In genomic region chr14:72708708-72709475, GRCh38 we compare ENCODE assay signal across 12 cellular contexts.
DNase-seq lines count a peak whose midpoint lies in the region; ATAC-seq, FAIRE-seq and TF ChIP-seq lines count a peak whose summit lies in the region.
"Had no signal": no experiment of that assay in that cellular context is flagged by ENCODE, and none has a peak within 500 bp of the region (broad histone marks: within the 10 kb centered on the region; RNA-seq: fewer than 3 reads in every experiment).

No MANE protein-coding gene starts in this region.

- no CpG with 5 or more reads among the region's 13 CpGs for WGBS in IMR-90 (ENCODE audit: extremely low coverage in 2 of 2, insufficient read length in 1 of 2), 2 experiments
- WGBS in H1 (ENCODE audit: extremely low coverage in 1 of 2, insufficient coverage in 1 of 2, insufficient read length in 1 of 2, insufficient replicate concordance in 2 of 2, low coverage in 1 of 2, low lambda C conversion rate in 2 of 2, missing lambda C conversion rate in 1 of 2), 2 experiments = 82% methylated on average over 13 of the region's 13 CpGs; no CpG with 5 or more reads in 1 of the 2 experiments

- H3K36me3 ChIP-seq in IMR-90 (ENCODE audit: control insufficient read depth, insufficient read depth, low read length) (peaks cover 8% of the 10 kb centered on the region; the same call in 1 of the 2 replicates), H1 (ENCODE audit: control insufficient read depth in 2 of 4, insufficient read depth in 4 of 4, low read length in 3 of 4) (no peaks in the 10 kb centered on the region)
- H3K36me3 ChIP-seq: sigmoid colon had no signal

- H3K4me3 Mint-ChIP-seq in neural crest cell = peak overlapping the region; percentile 59

- H2AFZ ChIP-seq in IMR-90 (replicated peaks; ENCODE audit: low read length, poor library complexity) = no peak overlapping the region
- 0 out of 2 replicates have a peak overlapping the region, but pooled peaks have one; percentile 33 for H2AFZ ChIP-seq in H1 (ENCODE audit: low read length)

- no peaks in the 10 kb centered on the region for H3K23me2 ChIP-seq in H1 (ENCODE audit: low read depth, low read length)

- H3K4me1 Mint-ChIP-seq in neural crest cell = peaks cover 45% of the 10 kb centered on the region

- H3K4ac ChIP-seq in IMR-90 (ENCODE audit: low read depth, low read length) (no peak overlapping the region), H1 (replicated peaks; ENCODE audit: insufficient read length, low read depth, low read length) (no peak overlapping the region)

- CTCF ChIA-PET in IMR-90 (lab: Yijun Ruan, JAX) (no interaction called here), H1 (lab: Charles Lee; ENCODE audit: partially characterized antibody) (interaction anchor here (0.6 to 2.2 kb wide), 4 partner anchors 15 to 195 kb away, joined by 3 to 6 read pairs (median 4); no protein-coding TSS in a partner anchor)

- DNase-seq in Daoy (ENCODE audit: low read depth) (peak; percentile 63), IMR-90 (no peak), H1 (ENCODE audit: low read depth in 1 of 2, low spot score in 2 of 2) (no peak), neural crest cell (ENCODE audit: low read depth, low spot score) (peak; percentile 47), cerebellar nuclear complex (lab: John Stamatoyannopoulos, UW) (no peak), RPMI8226 (no peak), germinal center (ENCODE audit: low spot score) (no peak), G401 (ENCODE audit: low spot score) (no peak)
- DNase-seq: MM.1S, NCI-H2227 treated with DMSO at 0.1 percent for 48 hours, sigmoid colon had no signal

- in situ Hi-C loops in IMR-90 (cut with MboI; ENCODE audit: low sequenced_read_pairs) = no loop called here
- in situ Hi-C loops in G401 (cut with HindIII; ENCODE audit: low sequenced_read_pairs) = no loop called here

- H3K56ac ChIP-seq in IMR-90 (ENCODE audit: extremely low read depth, insufficient read depth, low read length) = no peak overlapping the region
- H3K56ac ChIP-seq in H1 (replicated peaks; ENCODE audit: insufficient read length, low read depth, low read length) = no peak overlapping the region

- TF ChIP-seq EP300 in H1 (IDR thresholded peaks at IDR 0.05; ENCODE audit: borderline replicate concordance in 1 of 2, low read depth in 2 of 2, low read length in 2 of 2) = no peak

- H4K20me1 ChIP-seq in IMR-90 (ENCODE audit: insufficient read depth, low read length) (no peaks in the 10 kb centered on the region), H1 (replicated peaks in 1 of 2; ENCODE audit: control insufficient read depth in 1 of 2, insufficient read depth in 2 of 2, low read length in 2 of 2) (no peaks in the 10 kb centered on the region)

- H4K8ac ChIP-seq in IMR-90 (ENCODE audit: low read depth in 2 of 2, low read length in 2 of 2) = no peak overlapping the region
- no peak overlapping the region for H4K8ac ChIP-seq in H1 (ENCODE audit: extremely low read depth, insufficient read depth, low read length)

- H3K27ac ChIP-seq in IMR-90 (ENCODE audit: insufficient read depth, low read length) (no peak overlapping the region), H1 (ENCODE audit: low read depth, low read length) (no peak overlapping the region)

- no peak overlapping the region for H4K91ac ChIP-seq in IMR-90 (ENCODE audit: insufficient read depth, low read depth, low read length)
- no peak overlapping the region for H4K91ac ChIP-seq in H1 (replicated peaks; ENCODE audit: insufficient read length, low read length)

- no peak overlapping the region for H2BK12ac ChIP-seq in H1 (ENCODE audit: low read depth, low read length)

- ATAC-seq in IMR-90 (ENCODE audit: low read depth) = no peak
- ATAC-seq: Panc1 had no signal

- peaks cover 0 to 6% of the 10 kb centered on the region in 2 experiments; a peak in 2 of 4 replicates for H3K79me1 ChIP-seq in IMR-90 (ENCODE audit: low read depth in 1 of 2, low read length in 2 of 2)
- no peaks in the 10 kb centered on the region for H3K79me1 ChIP-seq in H1 (ENCODE audit: low read depth, low read length)

- H3K9me3 ChIP-seq in IMR-90 (ENCODE audit: control insufficient read depth, insufficient read depth, low read length) = no peaks in the 10 kb centered on the region
- peaks cover 3 to 4% of the 10 kb centered on the region in 2 experiments; a peak in 2 of 4 replicates for H3K9me3 ChIP-seq in H1 (ENCODE audit: insufficient read depth in 2 of 2, low read depth in 1 of 2, low read length in 1 of 2)
- H3K9me3 ChIP-seq: sigmoid colon had no signal

- H3K36me3 Mint-ChIP-seq in neural crest cell (ENCODE audit: low read depth) = no peaks in the 10 kb centered on the region

- H3K9me3 Mint-ChIP-seq in neural crest cell = peaks cover 4% of the 10 kb centered on the region

- intact Hi-C loops in IMR-90 (cut with micrococcal nuclease) = no loop called here

- FAIRE-seq in H1 (lab: Jason Lieb, UNC) = no peak

- no peaks in the 10 kb centered on the region for H3K27me3 ChIP-seq in IMR-90 (ENCODE audit: control insufficient read depth, insufficient read depth, low read length)
- no peaks in the 10 kb centered on the region for H3K27me3 ChIP-seq in H1 (replicated peaks in 1 of 4; ENCODE audit: control insufficient read depth in 3 of 4, extremely low read depth in 1 of 4, insufficient read depth in 3 of 4, low read length in 3 of 4)
- H3K27me3 ChIP-seq: sigmoid colon had no signal

- no peaks in the 10 kb centered on the region for H3K27me3 Mint-ChIP-seq in neural crest cell (ENCODE audit: low read depth)

- H2BK20ac ChIP-seq in IMR-90 (ENCODE audit: low read depth, low read length) (no peak overlapping the region), H1 (ENCODE audit: low read length) (no peak overlapping the region)

- POLR2A ChIA-PET in IMR-90 (lab: Charles Lee; ENCODE audit: unreplicated experiment) = no interaction called here
- POLR2A ChIA-PET in H1 (lab: Charles Lee; ENCODE audit: partially characterized antibody) = no interaction called here

- no peak overlapping the region for H3K14ac ChIP-seq in IMR-90 (replicated peaks; ENCODE audit: low read depth, low read length)
- H3K14ac ChIP-seq in H1 (ENCODE audit: insufficient read length) = no peak overlapping the region

- H2AK9ac ChIP-seq in IMR-90 (replicated peaks; ENCODE audit: low read depth, low read length, poor library complexity) = no peak overlapping the region

- no peak for TF ChIP-seq CTCF in IMR-90 (conservative IDR thresholded peaks at IDR 0.05; ENCODE audit: low read depth, low read length)
- TF ChIP-seq CTCF in H1 (IDR thresholded peaks at IDR 0.05; ENCODE audit: control extremely low read depth in 1 of 3, insufficient read depth in 1 of 3, low read depth in 1 of 3, low read length in 3 of 3) = peak; percentile 33 to 47 (median 37); a peak in 3 of 4 replicates
- TF ChIP-seq CTCF in neural crest cell (conservative IDR thresholded peaks at IDR 0.05) = no peak

- H3K18ac ChIP-seq in IMR-90 (ENCODE audit: low read depth, low read length) (no peak overlapping the region), H1 (ENCODE audit: extremely low read depth, low read length) (no peak overlapping the region)

- H3K9me1 ChIP-seq in IMR-90 (ENCODE audit: insufficient read depth, low read length) = no peaks in the 10 kb centered on the region

- H2BK120ac ChIP-seq in IMR-90 (ENCODE audit: low read depth, low read length) (no peak overlapping the region), H1 (replicated peaks; ENCODE audit: low read depth, low read length) (no peak overlapping the region)

- H2AK5ac ChIP-seq in IMR-90 (ENCODE audit: low read depth, low read length) = peak overlapping the region; percentile 1; the same call in 1 of the 2 replicates
- no peak overlapping the region for H2AK5ac ChIP-seq in H1 (ENCODE audit: low read depth, low read length)

- no peak overlapping the region for H2BK5ac ChIP-seq in IMR-90 (ENCODE audit: low read depth, low read length, poor library complexity, severe bottlenecking)
- H2BK5ac ChIP-seq in H1 (ENCODE audit: low read depth, low read length) = peak overlapping the region; percentile 24; the same call in 1 of the 2 replicates

- BruUV-seq in IMR-90 (replicated peaks; lab: Mats Ljungman, UMichigan) = no TSS peak

- H3K4me3 ChIP-seq in IMR-90 (ENCODE audit: insufficient read depth, low read depth, low read length) (no peak overlapping the region), H1 (ENCODE audit: extremely low read depth in 1 of 4, insufficient read depth in 2 of 4, low read depth in 3 of 4, low read length in 4 of 4) (no peak overlapping the region)
- H3K4me3 ChIP-seq: sigmoid colon had no signal

- TF ChIP-seq POLR2A in IMR-90 (IDR thresholded peaks at IDR 0.05; ENCODE audit: low read depth, low read length) = no peak
- TF ChIP-seq POLR2A in H1 (IDR thresholded peaks at IDR 0.05; ENCODE audit: control extremely low read depth in 1 of 2, low read depth in 2 of 2, low read length in 2 of 2) = no peak

- peak overlapping the region; percentile 98 for H3K27ac Mint-ChIP-seq in neural crest cell (ENCODE audit: unreplicated experiment)

- no peak overlapping the region for H3K23ac ChIP-seq in IMR-90 (ENCODE audit: low read depth, low read length)
- no peak overlapping the region for H3K23ac ChIP-seq in H1 (ENCODE audit: insufficient read length)

- H3K4me1 ChIP-seq in IMR-90 (ENCODE audit: control insufficient read depth, insufficient read depth, low read length) = peaks cover 2% of the 10 kb centered on the region; the same call in 1 of the 2 replicates
- H3K4me1 ChIP-seq in H1 (replicated peaks in 1 of 4; ENCODE audit: control insufficient read depth in 3 of 4, insufficient read depth in 4 of 4, low read length in 3 of 4) = peaks cover 0 to 3% (median under 1%) of the 10 kb centered on the region in 4 experiments; a peak in 1 of 7 replicates
- H3K4me1 ChIP-seq: sigmoid colon had no signal

- dilution Hi-C loops in IMR-90 (cut with HindIII; ENCODE audit: low sequenced_read_pairs, unreplicated experiment) = no loop called here

- H2BK15ac ChIP-seq in IMR-90 (ENCODE audit: low read depth, low read length) (no peak overlapping the region), H1 (ENCODE audit: low read length) (0 out of 2 replicates have a peak overlapping the region, but pooled peaks have one; percentile 61)

- TF ChIP-seq RAD21 in IMR-90 (IDR thresholded peaks at IDR 0.05; ENCODE audit: low read length) (no peak), H1 (IDR thresholded peaks at IDR 0.05 in 1 of 2, conservative IDR thresholded peaks at IDR 0.05 in 1 of 2; ENCODE audit: low read depth in 2 of 2, low read length in 2 of 2) (peak; percentile 32 to 62)

- H4K5ac ChIP-seq in IMR-90 (ENCODE audit: low read depth, low read length) (no peak overlapping the region), H1 (ENCODE audit: insufficient read length, low read depth, low read length) (no peak overlapping the region)

- H3K9ac ChIP-seq in IMR-90 (ENCODE audit: low read depth, low read length) = no peak overlapping the region
- no peak overlapping the region for H3K9ac ChIP-seq in H1 (replicated peaks in 1 of 4; ENCODE audit: extremely low read depth in 1 of 4, low read depth in 3 of 4, low read length in 3 of 4)

- H3K4me2 ChIP-seq in IMR-90 (ENCODE audit: low read depth, low read length) (no peak overlapping the region), H1 (ENCODE audit: insufficient read depth in 1 of 2, low read depth in 2 of 2, low read length in 2 of 2) (no peak overlapping the region)

- H3K79me2 ChIP-seq in H1 (ENCODE audit: control insufficient read depth in 1 of 2, insufficient read depth in 2 of 2, low read length in 2 of 2) = no peaks in the 10 kb centered on the region

TF ChIP-seq in IMR-90, 13 proteins besides CTCF, POLR2A, EP300 and RAD21 (continues in another document):
- TF ChIP-seq CEBPB (IDR thresholded peaks at IDR 0.05; ENCODE audit: low read depth, low read length) = no peak

Comparison
In these comparisons a context has a peak if more than half of its experiments do, and no peak if none do; other contexts are left out.
1. DNase-seq: peak in Daoy (single experiment) and neural crest cell (single experiment); none in IMR-90 (single experiment), H1 (0 of 2), cerebellar nuclear complex (0 of 2), RPMI8226 (single experiment), germinal center (single experiment) and G401 (single experiment).
2. CTCF ChIP-seq: peak in H1 (3 of 3); none in IMR-90 (single experiment) and neural crest cell (single experiment).